Comparison of ENCODE assay signal across 29 cellular contexts in genomic region chr2:179352181-179352580, GRCh38.
"Had no signal": no experiment of that assay in that cellular context is flagged by ENCODE, and none has a peak within 500 bp of the region (broad histone marks: within the 10 kb centered on the region; RNA-seq: fewer than 3 reads in every experiment).

No MANE protein-coding gene starts in this region.

- H3K9me3 Mint-ChIP-seq: natural killer cell; nephron; neural progenitor cell; stimulated activated effector memory CD8-positive, alpha-beta T cell treated with anti-CD3 and anti-CD28 coated beads, Interleukin-12 subunit alpha, Interleukin-12 subunit beta, amount 100 ng/mL, for 72 hours; stimulated activated naive CD8-positive, alpha-beta T cell treated with anti-CD3 and anti-CD28 coated beads, Interleukin-15, amount 100 ng/mL, for 72 hours; type B pancreatic cell had no signal

- H3K4me1 ChIP-seq: neural progenitor cell, parathyroid adenoma, psoas muscle, right lobe of liver, suprapubic skin, testis, upper lobe of right lung, uterus had no signal

- H2AFZ ChIP-seq: neural progenitor cell, parathyroid adenoma had no signal

- H3K27ac ChIP-seq: neural progenitor cell, parathyroid adenoma, psoas muscle, right lobe of liver, sigmoid colon, suprapubic skin, testis, tibial artery, transverse colon, upper lobe of right lung, uterus had no signal

- H3K4me1 Mint-ChIP-seq: natural killer cell; nephron; stimulated activated effector memory CD8-positive, alpha-beta T cell treated with anti-CD3 and anti-CD28 coated beads, Interleukin-12 subunit alpha, Interleukin-12 subunit beta, amount 100 ng/mL, for 72 hours; stimulated activated naive CD8-positive, alpha-beta T cell treated with anti-CD3 and anti-CD28 coated beads, Interleukin-15, amount 100 ng/mL, for 72 hours had no signal

- H3K36me3 ChIP-seq: neural progenitor cell, right lobe of liver, sigmoid colon, suprapubic skin, tibial artery, transverse colon, upper lobe of right lung, uterus had no signal

- H3K36me3 Mint-ChIP-seq: naive B cell; natural killer cell; stimulated activated effector memory CD8-positive, alpha-beta T cell treated with anti-CD3 and anti-CD28 coated beads, Interleukin-12 subunit alpha, Interleukin-12 subunit beta, amount 100 ng/mL, for 72 hours; type B pancreatic cell had no signal

- H3K4me3 Mint-ChIP-seq: natural killer cell; nephron; neural progenitor cell; stimulated activated effector memory CD8-positive, alpha-beta T cell treated with anti-CD3 and anti-CD28 coated beads, Interleukin-12 subunit alpha, Interleukin-12 subunit beta, amount 100 ng/mL, for 72 hours; stimulated activated naive CD8-positive, alpha-beta T cell treated with anti-CD3 and anti-CD28 coated beads, Interleukin-15, amount 100 ng/mL, for 72 hours; type B pancreatic cell had no signal

- H3K79me2 ChIP-seq: parathyroid adenoma had no signal

- DNase-seq: naive B cell; natural killer cell; nucleus accumbens; posterior cingulate gyrus; psoas muscle; right cardiac atrium; right lobe of liver; sigmoid colon; small intestine; stimulated activated CD4-positive, alpha-beta T cell treated with anti-CD3 and anti-CD28 coated beads, Interleukin-15, amount 100 ng/mL, for 24 hours; stimulated activated CD4-positive, alpha-beta T cell treated with anti-CD3 and anti-CD28 coated beads, Interleukin-2, amount 100 ng/mL, for 24 hours; stimulated activated CD4-positive, alpha-beta T cell treated with anti-CD3 and anti-CD28 coated beads, Interleukin-2, amount 100 ng/mL, for 48 hours; stimulated activated CD4-positive, alpha-beta T cell treated with anti-CD3 and anti-CD28 coated beads, Interleukin-4, amount 100 ng/mL, for 24 hours; stimulated activated naive CD4-positive, alpha-beta T cell; stimulated activated naive CD8-positive, alpha-beta T cell treated with anti-CD3 and anti-CD28 coated beads, Interleukin-15, amount 100 ng/mL, for 72 hours; stimulated activated naive CD8-positive, alpha-beta T cell treated with anti-CD3 and anti-CD28 coated beads, Interleukin-15, Interleukin-2, amounts not matched to agents 100 U/mL and 50 U/mL, for 24 hours; substantia nigra; testis; tibial artery; transverse colon; upper lobe of right lung; uterus had no signal

- H3K4me3 ChIP-seq: neural progenitor cell, psoas muscle, right lobe of liver, sigmoid colon, suprapubic skin, testis, tibial artery, transverse colon, upper lobe of right lung, uterus had no signal

- H3K27me3 Mint-ChIP-seq: naive B cell, progenitor cell of endocrine pancreas, type B pancreatic cell had no signal

- H3K9me3 ChIP-seq: psoas muscle, right lobe of liver, sigmoid colon, suprapubic skin, testis, tibial artery, transverse colon, upper lobe of right lung, uterus had no signal

- H3K4me2 ChIP-seq: neural progenitor cell had no signal

- H3K27ac Mint-ChIP-seq: natural killer cell; nephron; neural progenitor cell; progenitor cell of endocrine pancreas; stimulated activated effector memory CD8-positive, alpha-beta T cell treated with anti-CD3 and anti-CD28 coated beads, Interleukin-12 subunit alpha, Interleukin-12 subunit beta, amount 100 ng/mL, for 72 hours; stimulated activated naive CD8-positive, alpha-beta T cell treated with anti-CD3 and anti-CD28 coated beads, Interleukin-15, amount 100 ng/mL, for 72 hours; type B pancreatic cell had no signal

- ATAC-seq: natural killer cell; psoas muscle; right cardiac atrium; right lobe of liver; stimulated activated effector memory CD8-positive, alpha-beta T cell treated with anti-CD3 and anti-CD28 coated beads, Interleukin-12 subunit alpha, Interleukin-12 subunit beta, amount 100 ng/mL, for 72 hours; stimulated activated naive CD8-positive, alpha-beta T cell treated with anti-CD3 and anti-CD28 coated beads, Interleukin-15, amount 100 ng/mL, for 72 hours; stimulated activated naive CD8-positive, alpha-beta T cell treated with anti-CD3 and anti-CD28 coated beads, Interleukin-15, Interleukin-2, amounts not matched to agents 100 U/mL and 50 U/mL, for 24 hours; upper lobe of right lung had no signal

- H3K27me3 ChIP-seq: neural progenitor cell, right lobe of liver, sigmoid colon, suprapubic skin, testis, tibial artery, transverse colon, upper lobe of right lung, uterus had no signal
